Comparison of ENCODE assay signal across 24 cellular contexts in the genomic region with DNA sequence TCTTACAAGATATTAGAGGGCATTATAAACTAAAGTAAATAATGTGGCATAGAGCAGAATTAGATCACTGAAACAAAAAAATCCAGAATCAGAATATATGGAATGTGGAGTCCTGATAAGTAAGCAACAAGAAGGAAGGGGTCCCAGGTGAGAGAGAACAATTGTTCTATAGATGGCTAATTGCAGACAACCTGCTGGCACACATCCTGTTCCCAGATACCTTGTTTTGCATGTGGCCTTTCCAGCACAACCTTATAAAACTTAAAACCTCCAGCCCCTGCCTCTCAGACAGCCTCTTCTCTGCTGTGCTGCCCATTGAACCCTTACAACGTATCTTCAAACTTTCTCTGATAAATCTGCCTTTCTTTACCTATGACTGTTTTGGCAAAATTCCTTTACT. TPM values are rescaled to one million over a fixed set of nuclear protein-coding genes. Genes with fewer than 3 reads are reported as not detected.
A peak's percentile ranks its signal among the peaks of the same experiment; 100 is the strongest.
DNase-seq lines count a peak whose midpoint lies in the region; ATAC-seq, FAIRE-seq and TF ChIP-seq lines count a peak whose summit lies in the region.
"Had no signal": no experiment of that assay in that cellular context is flagged by ENCODE, and none has a peak within 500 bp of the region (broad histone marks: within the 10 kb centered on the region; RNA-seq: fewer than 3 reads in every experiment).

No MANE protein-coding gene starts in this region.

- H3K23ac ChIP-seq in H9 (ENCODE audit: insufficient read length, low read depth, low read length) (no peak overlapping the region), mesendoderm (ENCODE audit: low read length) (no peak overlapping the region)

- FAIRE-seq in astrocyte (lab: Jason Lieb, UNC) = no peak
- FAIRE-seq: A549, G401.6 had no signal

- H3K79me1 ChIP-seq in H9 (ENCODE audit: insufficient read depth, low read depth, low read length, poor library complexity, severe bottlenecking) (no peaks in the 10 kb centered on the region), mesendoderm (ENCODE audit: low read length) (no peaks in the 10 kb centered on the region)

- no CpG with 5 or more reads among the region's 1 CpG for WGBS in H9 (ENCODE audit: extremely low coverage, insufficient read length, low lambda C conversion rate)
- no CpG with 5 or more reads among the region's 1 CpG for WGBS in mesendoderm (ENCODE audit: extremely low coverage, insufficient coverage, low lambda C conversion rate)

- no peaks in the 10 kb centered on the region for H3K27me3 ChIP-seq in H9 (ENCODE audit: insufficient read depth, low read length)
- no peaks in the 10 kb centered on the region for H3K27me3 ChIP-seq in HUES6 (ENCODE audit: control insufficient read depth, insufficient read depth, low read length)
- H3K27me3 ChIP-seq in astrocyte (ENCODE audit: insufficient read depth, low read length) = no peaks in the 10 kb centered on the region
- no peaks in the 10 kb centered on the region for H3K27me3 ChIP-seq in mesendoderm (ENCODE audit: insufficient read depth, low read length, poor library complexity)

- H3K4me1 Mint-ChIP-seq in H9 (peaks cover 21 to 25% of the 10 kb centered on the region in 2 experiments), astrocyte (ENCODE audit: low read depth, unreplicated experiment) (peaks cover 13% of the 10 kb centered on the region)
- peaks cover 16% of the 10 kb centered on the region for H3K4me1 Mint-ChIP-seq in activated CD8-positive, alpha-beta T cell treated with anti-CD3 and anti-CD28 coated beads, Interleukin-2, amount 10 ng/mL, durations not matched to agents 7 days and 5 days (ENCODE audit: low read depth)

- H3K14ac ChIP-seq in H9 (ENCODE audit: insufficient read depth, low read length) = no peak overlapping the region

- H3K4me3 ChIP-seq in HUES6 (ENCODE audit: low read depth, low read length) = no peak overlapping the region
- no peak overlapping the region for H3K4me3 ChIP-seq in astrocyte (ENCODE audit: insufficient read depth, low read depth, low read length)
- H3K4me3 ChIP-seq in mesendoderm (ENCODE audit: low read length) = no peak overlapping the region
- H3K4me3 ChIP-seq: A549, GM23248, HAP-1, SK-N-MC had no signal

- no peak overlapping the region for H2BK12ac ChIP-seq in H9 (ENCODE audit: insufficient read length, low read depth, low read length)

- H4K20me1 ChIP-seq in H9 (ENCODE audit: control insufficient read depth, insufficient read depth, insufficient read length) (no peaks in the 10 kb centered on the region), astrocyte (ENCODE audit: insufficient read depth, low read length) (no peaks in the 10 kb centered on the region)

- H3K4me2 ChIP-seq in H9 (ENCODE audit: insufficient read depth, insufficient read length, low read length) = no peak overlapping the region
- no peak overlapping the region for H3K4me2 ChIP-seq in astrocyte (ENCODE audit: low read length)
- no peak overlapping the region for H3K4me2 ChIP-seq in mesendoderm (ENCODE audit: low read length)
- H3K4me2 ChIP-seq: A549, KMS-11 had no signal

- H3K36me3 ChIP-seq in HUES6 (ENCODE audit: control insufficient read depth, insufficient read depth, low read length) (peaks cover 31% of the 10 kb centered on the region), astrocyte (ENCODE audit: insufficient read depth, low read length) (peaks cover 5% of the 10 kb centered on the region), mesendoderm (ENCODE audit: control insufficient read depth, insufficient read depth, low read length) (no peaks in the 10 kb centered on the region)

- H3K27ac ChIP-seq in H9 (ENCODE audit: insufficient read length, low read depth, low read length) = peak overlapping the region; percentile 55
- H3K27ac ChIP-seq in HUES6 (ENCODE audit: low read depth, low read length) = peak overlapping the region; percentile 37; the same call in 1 of the 2 replicates
- H3K27ac ChIP-seq in astrocyte (ENCODE audit: low read depth, low read length) = no peak overlapping the region
- H3K27ac ChIP-seq in mesendoderm (ENCODE audit: low read depth, low read length) = no peak overlapping the region
- H3K27ac ChIP-seq: A549, GM23248, KMS-11, SK-N-MC had no signal

- POLR2A ChIA-PET in activated CD8-positive, alpha-beta T cell treated with anti-CD3 and anti-CD28 coated beads, Interleukin-2, amount 10 ng/mL, durations not matched to agents 7 days and 5 days (lab: Charles Lee) = no interaction called here

- H2AFZ ChIP-seq in H9 (ENCODE audit: low read length) = no peak overlapping the region
- H2AFZ ChIP-seq in astrocyte (ENCODE audit: low read depth, low read length) = no peak overlapping the region
- H2AFZ ChIP-seq: GM23248 had no signal

- no peak overlapping the region for H4K8ac ChIP-seq in H9 (replicated peaks; ENCODE audit: insufficient read length, low read depth, low read length)
- no peak overlapping the region for H4K8ac ChIP-seq in mesendoderm (ENCODE audit: low read depth, low read length)

- peaks cover 18% of the 10 kb centered on the region for H3K9me3 ChIP-seq in H9 (ENCODE audit: control insufficient read depth, low read depth, low read length)
- H3K9me3 ChIP-seq in HUES6 (ENCODE audit: control insufficient read depth, insufficient read depth, low read depth, low read length) = peaks cover 13% of the 10 kb centered on the region
- no peaks in the 10 kb centered on the region for H3K9me3 ChIP-seq in astrocyte (ENCODE audit: insufficient read depth, low read depth, low read length)
- H3K9me3 ChIP-seq: A549, Caco-2, HAP-1 had no signal

- H2BK5ac ChIP-seq in H9 (ENCODE audit: insufficient read length, low read length) = no peak overlapping the region
- no peak overlapping the region for H2BK5ac ChIP-seq in mesendoderm (ENCODE audit: low read length)

- no peak for DNase-seq in H9
- no peak for DNase-seq in astrocyte (ENCODE audit: low read depth)
- DNase-seq in mesendoderm = peak; percentile 31
- DNase-seq in activated CD8-positive, alpha-beta T cell treated with anti-CD3 and anti-CD28 coated beads, Interleukin-2, amount 10 ng/mL, durations not matched to agents 7 days and 5 days = no peak
- no peak for DNase-seq in GM19240 (ENCODE audit: insufficient read length, low spot score)
- DNase-seq: C1 segment of cervical spinal cord; Caco-2; CD8-positive, alpha-beta T cell; GM23248; NCI-H1092; NCI-H1417 treated with DMSO at 0.1 percent for 48 hours; NCI-H187 treated with DMSO at 0.1 percent for 48 hours; NCI-H2107; NCI-H446; SIG-M5 had no signal

- H3K9ac ChIP-seq in H9 (ENCODE audit: extremely low read depth, insufficient read length, low read length) (no peak overlapping the region), HUES6 (ENCODE audit: low read length) (no peak overlapping the region), astrocyte (ENCODE audit: low read length) (no peak overlapping the region), mesendoderm (ENCODE audit: low read length) (no peak overlapping the region)
- H3K9ac ChIP-seq: GM23248, KMS-11 had no signal

- H3K9me3 Mint-ChIP-seq in H9 (peaks cover 66 to 74% of the 10 kb centered on the region in 2 experiments), astrocyte (ENCODE audit: unreplicated experiment) (no peaks in the 10 kb centered on the region)
- no peaks in the 10 kb centered on the region for H3K9me3 Mint-ChIP-seq in activated CD8-positive, alpha-beta T cell treated with anti-CD3 and anti-CD28 coated beads, Interleukin-2, amount 10 ng/mL, durations not matched to agents 7 days and 5 days (ENCODE audit: insufficient read depth)
- H3K9me3 Mint-ChIP-seq: CD8-positive, alpha-beta T cell; IgD-negative memory B cell had no signal

- peaks cover 46 to 52% (median 51%) of the 10 kb centered on the region in 3 experiments for H3K36me3 Mint-ChIP-seq in H9 (ENCODE audit: insufficient read depth in 1 of 3, low read depth in 3 of 3)
- H3K36me3 Mint-ChIP-seq in astrocyte (ENCODE audit: low read depth, unreplicated experiment) = peaks cover 10% of the 10 kb centered on the region
- H3K36me3 Mint-ChIP-seq in activated CD8-positive, alpha-beta T cell treated with anti-CD3 and anti-CD28 coated beads, Interleukin-2, amount 10 ng/mL, durations not matched to agents 7 days and 5 days (ENCODE audit: low read depth) = peaks cover 29% of the 10 kb centered on the region
- H3K36me3 Mint-ChIP-seq: IgD-negative memory B cell had no signal

- H2BK15ac ChIP-seq in H9 (ENCODE audit: low read depth, low read length) (no peak overlapping the region), mesendoderm (replicated peaks; ENCODE audit: low read depth) (no peak overlapping the region)

- CTCF ChIA-PET in activated CD8-positive, alpha-beta T cell treated with anti-CD3 and anti-CD28 coated beads, Interleukin-2, amount 10 ng/mL, durations not matched to agents 7 days and 5 days (lab: Charles Lee) = no interaction called here

- H3K4me1 ChIP-seq in H9 (ENCODE audit: insufficient read depth, low read length) (no peaks in the 10 kb centered on the region), HUES6 (ENCODE audit: control insufficient read depth, insufficient read depth, low read length) (peaks cover 26% of the 10 kb centered on the region), astrocyte (ENCODE audit: insufficient read depth, low read length) (peaks cover 12% of the 10 kb centered on the region), mesendoderm (ENCODE audit: control insufficient read depth, low read depth, low read length) (no peaks in the 10 kb centered on the region)
- H3K4me1 ChIP-seq: Caco-2 had no signal

- no peak for ATAC-seq in HG02938 (IDR thresholded peaks at IDR 0.05; ENCODE audit: unreplicated experiment)
- ATAC-seq in activated CD8-positive, alpha-beta T cell treated with anti-CD3 and anti-CD28 coated beads, Interleukin-2, amount 10 ng/mL, durations not matched to agents 7 days and 5 days = no peak
- ATAC-seq: A549; CD8-positive, alpha-beta T cell; Panc1 had no signal

- H2BK120ac ChIP-seq in H9 (ENCODE audit: low read depth, low read length, poor library complexity, severe bottlenecking) (no peak overlapping the region), mesendoderm (ENCODE audit: low read depth, low read length) (no peak overlapping the region)

- H3K23me2 ChIP-seq in H9 (ENCODE audit: insufficient read length, low read depth, low read length, poor library complexity, severe bottlenecking) = no peaks in the 10 kb centered on the region

- no peak overlapping the region for H3K56ac ChIP-seq in H9 (ENCODE audit: insufficient read length, low read depth, low read length)
- H3K56ac ChIP-seq in mesendoderm (ENCODE audit: low read length) = no peak overlapping the region

- no peak for TF ChIP-seq CTCF in H9 (conservative IDR thresholded peaks at IDR 0.05)
- TF ChIP-seq CTCF in astrocyte (IDR thresholded peaks at IDR 0.05; ENCODE audit: insufficient read depth, low read depth, low read length) = no peak

- H3K79me2 ChIP-seq in H9 (ENCODE audit: insufficient read depth, low read length) = peaks cover 12% of the 10 kb centered on the region
- peaks cover 44% of the 10 kb centered on the region for H3K79me2 ChIP-seq in astrocyte (ENCODE audit: insufficient read depth, low read length)
- H3K79me2 ChIP-seq in mesendoderm (ENCODE audit: control insufficient read depth, insufficient read depth, low read length) = peaks cover 19% of the 10 kb centered on the region

- no peak overlapping the region for H2AK5ac ChIP-seq in H9 (ENCODE audit: insufficient read length, low read length)
- no peak overlapping the region for H2AK5ac ChIP-seq in mesendoderm (ENCODE audit: low read length)

- H3K27me3 Mint-ChIP-seq in H9 (ENCODE audit: low read depth) = no peaks in the 10 kb centered on the region
- no peaks in the 10 kb centered on the region for H3K27me3 Mint-ChIP-seq in astrocyte (ENCODE audit: low read depth, unreplicated experiment)
- H3K27me3 Mint-ChIP-seq in activated CD8-positive, alpha-beta T cell treated with anti-CD3 and anti-CD28 coated beads, Interleukin-2, amount 10 ng/mL, durations not matched to agents 7 days and 5 days (ENCODE audit: low read depth) = no peaks in the 10 kb centered on the region
- H3K27me3 Mint-ChIP-seq: IgD-negative memory B cell had no signal

- H3K4ac ChIP-seq in H9 (ENCODE audit: low read depth, low read length) (no peak overlapping the region), mesendoderm (ENCODE audit: low read depth, low read length) (no peak overlapping the region)

- H3T11ph ChIP-seq in H9 (ENCODE audit: low read length) = no peak overlapping the region

- H3K18ac ChIP-seq in H9 (ENCODE audit: insufficient read length, low read depth, low read length) (no peak overlapping the region), mesendoderm (ENCODE audit: low read length) (no peak overlapping the region)

- H3K27ac Mint-ChIP-seq in H9 (peak overlapping the region; percentile 17 to 85 (median 53); a peak in 4 of 7 replicates), astrocyte (ENCODE audit: unreplicated experiment) (peak overlapping the region; percentile 58)
- no peak overlapping the region for H3K27ac Mint-ChIP-seq in activated CD8-positive, alpha-beta T cell treated with anti-CD3 and anti-CD28 coated beads, Interleukin-2, amount 10 ng/mL, durations not matched to agents 7 days and 5 days
- H3K27ac Mint-ChIP-seq: CD8-positive, alpha-beta T cell; IgD-negative memory B cell had no signal

- H2BK20ac ChIP-seq in H9 (ENCODE audit: low read depth, low read length, poor library complexity, severe bottlenecking) = no peak overlapping the region

- no peak overlapping the region for H4K91ac ChIP-seq in H9 (ENCODE audit: insufficient read length, low read depth, low read length)

- no peak overlapping the region for H4K5ac ChIP-seq in H9 (ENCODE audit: insufficient read length, low read depth, low read length)
- no peak overlapping the region for H4K5ac ChIP-seq in mesendoderm (ENCODE audit: low read length)

- H3K4me3 Mint-ChIP-seq in H9 (no peak overlapping the region), astrocyte (ENCODE audit: unreplicated experiment) (no peak overlapping the region)
- no peak overlapping the region for H3K4me3 Mint-ChIP-seq in activated CD8-positive, alpha-beta T cell treated with anti-CD3 and anti-CD28 coated beads, Interleukin-2, amount 10 ng/mL, durations not matched to agents 7 days and 5 days
- H3K4me3 Mint-ChIP-seq: CD8-positive, alpha-beta T cell; IgD-negative memory B cell had no signal

RNA-seq across cellular contexts. Expression of a gene that starts 4.7 kb away (rescaled TPM):
- 7.9 and 10.1 TPM in 2 replicates for total RNA-seq in H9 (2021)
- total RNA-seq in astrocyte = 4.6 and 5.5 TPM in 2 replicates
- polyA plus RNA-seq in mesendoderm (2013, experiment 1 of 2) = 2.5 TPM
- polyA plus RNA-seq in mesendoderm (2013, experiment 2 of 2) = 2.2 TPM
- 1 to 10 TPM; 3.2 to 4.1 TPM for total RNA-seq in activated CD8-positive, alpha-beta T cell treated with anti-CD3 and anti-CD28 coated beads, Interleukin-2, amount 10 ng/mL, durations not matched to agents 7 days and 5 days

RNA-seq across cellular contexts. Expression of a gene that starts 23.7 kb away (rescaled TPM):
- total RNA-seq in H9 (2021) (17.1 and 18.7 TPM in 2 replicates), astrocyte (13.8 and 15.4 TPM in 2 replicates)
- 4.0 TPM for polyA plus RNA-seq in mesendoderm (2013, experiment 1 of 2)
- 4.5 TPM for polyA plus RNA-seq in mesendoderm (2013, experiment 2 of 2)
- 1 to 10 TPM; 5.4 to 6.5 TPM for total RNA-seq in activated CD8-positive, alpha-beta T cell treated with anti-CD3 and anti-CD28 coated beads, Interleukin-2, amount 10 ng/mL, durations not matched to agents 7 days and 5 days

Comparison
In these comparisons a context has a peak if more than half of its experiments do, and no peak if none do; other contexts are left out.
1. H3K27ac ChIP-seq: peak in H9 (single experiment) and HUES6 (single experiment); none in astrocyte (single experiment) and mesendoderm (single experiment).